ENCODE assay signal across 8 cellular contexts in genomic region chr18:35580748-35581534, GRCh38. TPM values are rescaled to one million over a fixed set of nuclear protein-coding genes. Genes with fewer than 3 reads are reported as not detected.
DNase-seq lines count a peak whose midpoint lies in the region; ATAC-seq and TF ChIP-seq lines count a peak whose summit lies in the region.

No MANE protein-coding gene starts in this region.

- peaks cover 27% of the 10 kb centered on the region for H3K4me1 ChIP-seq in adipocyte (ENCODE audit: control insufficient read depth, insufficient read depth, low read length)
- H3K4me1 ChIP-seq in left ventricle myocardium inferior = peaks cover 36% of the 10 kb centered on the region
- no peaks in the 10 kb centered on the region for H3K4me1 ChIP-seq in aorta (ENCODE audit: control insufficient read depth in 1 of 2, insufficient read depth in 2 of 2, low read length in 2 of 2)

- H3K9ac ChIP-seq in adipocyte (ENCODE audit: low read length) = peak overlapping the region; percentile 88

- no peaks in the 10 kb centered on the region for H3K36me3 ChIP-seq in adipocyte (ENCODE audit: control insufficient read depth, insufficient read depth, low read length, severe bottlenecking)
- no peaks in the 10 kb centered on the region for H3K36me3 ChIP-seq in left ventricle myocardium inferior
- H3K36me3 ChIP-seq in aorta (ENCODE audit: control insufficient read depth in 1 of 2, insufficient read depth in 2 of 2, low read length in 1 of 2) = no peaks in the 10 kb centered on the region

- WGBS in aorta, 2 donors = 0 to 1% methylated on average over 83 to 94 of the region's 94 CpGs

- peak overlapping the region; percentile 63 for H3K4me3 ChIP-seq in HL-60 (replicated peaks; ENCODE audit: insufficient read depth, low read length)
- H3K4me3 ChIP-seq in adipocyte (ENCODE audit: low read length) = peak overlapping the region; percentile 84
- H3K4me3 ChIP-seq in left ventricle myocardium inferior = peak overlapping the region; percentile 85
- H3K4me3 ChIP-seq in aorta (ENCODE audit: low read length in 2 of 2) = peak overlapping the region; percentile 68 to 99

- DNase-seq in COLO668 (lab: John Stamatoyannopoulos, UW; ENCODE audit: unreplicated experiment) (peak; percentile 84), HL-60 (ENCODE audit: low read depth in 1 of 2, low spot score in 1 of 2) (peak in 1 of 2 experiments; percentile 82), adipocyte (ENCODE audit: low read depth) (peak; percentile 79), left ventricle myocardium inferior (peak; percentile 63), posterior vena cava (ENCODE audit: low spot score) (peak; percentile 87), aorta (peak; percentile 77 to 87)

- H3K9me3 ChIP-seq in adipocyte (ENCODE audit: control insufficient read depth, low read length) = no peaks in the 10 kb centered on the region
- H3K9me3 ChIP-seq in left ventricle myocardium inferior (replicated peaks) = peaks cover 3% of the 10 kb centered on the region
- no peaks in the 10 kb centered on the region for H3K9me3 ChIP-seq in aorta (ENCODE audit: control insufficient read depth, low read length)

- ATAC-seq in GM19397 (IDR thresholded peaks at IDR 0.05; ENCODE audit: unreplicated experiment) (peak; percentile 41), SK-N-SH treated with all-trans-retinoic acid at 6 μM for 48 hours (peak; percentile 92), aorta (ENCODE audit: low FRiP score) (peak; percentile 85)

- H3K27me3 ChIP-seq in HL-60 (ENCODE audit: insufficient read depth, poor library complexity, severe bottlenecking) (no peaks in the 10 kb centered on the region), adipocyte (replicated peaks; ENCODE audit: control insufficient read depth, insufficient read depth, low read length) (no peaks in the 10 kb centered on the region), left ventricle myocardium inferior (ENCODE audit: low read depth) (no peaks in the 10 kb centered on the region), aorta (ENCODE audit: control insufficient read depth in 1 of 2, insufficient read depth in 2 of 2, low read length in 1 of 2) (no peaks in the 10 kb centered on the region)

- peak overlapping the region; percentile 82 for H3K27ac ChIP-seq in HL-60 (replicated peaks)
- peak overlapping the region; percentile 97 for H3K27ac ChIP-seq in left ventricle myocardium inferior (replicated peaks)
- H3K27ac ChIP-seq in aorta (ENCODE audit: low read depth in 1 of 2, low read length in 2 of 2) = peak overlapping the region; percentile 87 to 99

- intact Hi-C loops in left ventricle myocardium inferior (cut with micrococcal nuclease) = loop anchor here (10.0 kb wide), 2 partner anchors 86 to 176 kb away; partner anchors contain the start of gene INO80C
- intact Hi-C loops in posterior vena cava (cut with DNase I) = no loop called here
- intact Hi-C loops in aorta (cut with DNase I) = loop anchor here in 1 of 2 donors (1.0 to 5.0 kb wide), 2 partner anchors 84 to 174 kb away; partner anchors contain the start of gene INO80C

- TF ChIP-seq CTCF in HL-60 (IDR thresholded peaks at IDR 0.05; ENCODE audit: insufficient read depth, low read length) (no peak), left ventricle myocardium inferior (IDR thresholded peaks at IDR 0.05; ENCODE audit: borderline replicate concordance) (no peak)

TF ChIP-seq in SK-N-SH treated with all-trans-retinoic acid at 6 μM for 48 hours, 23 proteins besides CTCF, POLR2A, EP300 and RAD21:
- no peak for TF ChIP-seq OSR1 (CRISPR knock-in tag; IDR thresholded peaks at IDR 0.05)

RNA-seq across cellular contexts. Expression of gene GALNT1, which starts 0.6 kb away (rescaled TPM):
- total RNA-seq in left ventricle myocardium inferior = 47.8 TPM
- total RNA-seq in posterior vena cava = 10 to 100 TPM; 53.8 to 54.0 TPM
- 10 to 100 TPM; 53.3 to 65.3 TPM for total RNA-seq in aorta
- polyA plus RNA-seq in aorta = 10 to 100 TPM; 18.1 to 21.4 TPM

Comparison
In these comparisons a context has a peak if more than half of its experiments do, and no peak if none do; other contexts are left out.
1. ATAC-seq: peak in every context shown above with its lines; median percentile 92 in SK-N-SH treated with all-trans-retinoic acid at 6 μM for 48 hours; 85 in aorta; 41 in GM19397.